Comparison of ENCODE assay signal across 11 cellular contexts in genomic region chr14:59213368-59214315, GRCh38. TPM values are rescaled to one million over a fixed set of nuclear protein-coding genes. Genes with fewer than 3 reads are reported as not detected.
DNase-seq lines count a peak whose midpoint lies in the region; ATAC-seq and TF ChIP-seq lines count a peak whose summit lies in the region.
"Had no signal": no experiment of that assay in that cellular context is flagged by ENCODE, and none has a peak within 500 bp of the region (broad histone marks: within the 10 kb centered on the region; RNA-seq: fewer than 3 reads in every experiment).

No MANE protein-coding gene starts in this region.

- no peak for TF ChIP-seq EP300 in SK-N-SH (IDR thresholded peaks at IDR 0.05; ENCODE audit: borderline replicate concordance in 1 of 2, low read depth in 1 of 2, low read length in 1 of 2)
- TF ChIP-seq EP300 in gastroesophageal sphincter (IDR thresholded peaks at IDR 0.05) = no peak
- no peak for TF ChIP-seq EP300 in stomach (IDR thresholded peaks at IDR 0.05)

- ATAC-seq in SK-N-SH treated with all-trans-retinoic acid at 6 μM for 48 hours = 0 out of 3 replicates have a peak, but pooled peaks have one; percentile 22
- ATAC-seq in gastroesophageal sphincter = no peak
- ATAC-seq in HG03378 (IDR thresholded peaks at IDR 0.05; ENCODE audit: unreplicated experiment) = no peak
- no peak for ATAC-seq in HG02759 (IDR thresholded peaks at IDR 0.05; ENCODE audit: unreplicated experiment)

- no peak overlapping the region for H3K27ac ChIP-seq in SK-N-SH (ENCODE audit: low read depth in 2 of 2, low read length in 1 of 2)
- H3K27ac ChIP-seq in gastroesophageal sphincter = peak overlapping the region; percentile 70 to 81 (median 77)
- peak overlapping the region in 3 of 5 donors; percentile 34 to 69 (median 63) for H3K27ac ChIP-seq in stomach

- H3K79me2 ChIP-seq in SK-N-SH (ENCODE audit: insufficient read depth) = peaks cover 25% of the 10 kb centered on the region; the same call in 1 of the 2 replicates

- TF ChIP-seq CTCF in SK-N-SH (IDR thresholded peaks at IDR 0.05) (no peak), gastroesophageal sphincter (IDR thresholded peaks at IDR 0.05) (no peak), stomach (IDR thresholded peaks at IDR 0.05) (no peak)

- H3K9me2 ChIP-seq in SK-N-SH = no peaks in the 10 kb centered on the region

- no peak for TF ChIP-seq RAD21 in SK-N-SH (IDR thresholded peaks at IDR 0.05; ENCODE audit: low read length)

- H2AFZ ChIP-seq in SK-N-SH (ENCODE audit: low read depth) = no peak overlapping the region

- POLR2A ChIA-PET in SK-N-SH (lab: Yijun Ruan, JAX) = no interaction called here

- DNase-seq in SK-N-SH = no peak
- DNase-seq in NCI-H526 (lab: John Stamatoyannopoulos, UW) = peak; percentile 80 to 84
- no peak for DNase-seq in stomach
- DNase-seq in HPDE6-E6E7 (ENCODE audit: extremely low spot score) = no peak
- DNase-seq: activated CD4-positive, alpha-beta memory T cell treated with anti-CD3 and anti-CD28 coated beads for 36 hours; dorsolateral prefrontal cortex; stimulated activated naive B cell treated with anti-CD40 and anti-IgM and Interleukin-4, amounts not matched to agents 10 μg/mL and 1 μg/mL and 100 μg/mL, for 72 hours had no signal

- WGBS in SK-N-SH (ENCODE audit: low lambda C conversion rate) = 82% methylated on average over 7 of the region's 7 CpGs
- WGBS in gastroesophageal sphincter (ENCODE audit: low coverage in 1 of 2), 2 donors = 38% methylated on average over 6 to 7 of the region's 7 CpGs
- 48 to 73% (median 58%) methylated on average over 7 of the region's 7 CpGs for WGBS in stomach, 5 donors

- H3K4me1 ChIP-seq in SK-N-SH (ENCODE audit: control insufficient read depth in 1 of 2, insufficient read depth in 2 of 2, low read depth in 1 of 2, low read length in 1 of 2) = peaks cover 3 to 9% of the 10 kb centered on the region in 2 experiments; a peak in 2 of 4 replicates
- H3K4me1 ChIP-seq in gastroesophageal sphincter = peaks cover 31 to 99% (median 54%) of the 10 kb centered on the region in 3 donors
- peaks cover 0 to 80% (median 51%) of the 10 kb centered on the region in 4 donors for H3K4me1 ChIP-seq in stomach

- CTCF ChIA-PET in SK-N-SH (lab: Yijun Ruan, JAX) = interaction anchor here (0.6 kb wide), 1 partner anchor 50 kb away, joined by 3 read pairs; no protein-coding TSS in a partner anchor

- H3K4me3 ChIP-seq in SK-N-SH (ENCODE audit: low read depth in 2 of 2, low read length in 1 of 2) (no peak overlapping the region), gastroesophageal sphincter (no peak overlapping the region), stomach (no peak overlapping the region)
- H3K4me3 ChIP-seq: dorsolateral prefrontal cortex had no signal

- H3K9me3 ChIP-seq in SK-N-SH = no peaks in the 10 kb centered on the region
- no peaks in the 10 kb centered on the region for H3K9me3 ChIP-seq in gastroesophageal sphincter
- H3K9me3 ChIP-seq in stomach = no peaks in the 10 kb centered on the region

- H3K36me3 ChIP-seq in SK-N-SH (replicated peaks in 1 of 2; ENCODE audit: control insufficient read depth in 1 of 2, insufficient read depth in 2 of 2, low read length in 1 of 2) (no peaks in the 10 kb centered on the region), gastroesophageal sphincter (no peaks in the 10 kb centered on the region), stomach (no peaks in the 10 kb centered on the region)

- H3F3A ChIP-seq in SK-N-SH (replicated peaks; ENCODE audit: insufficient read depth) = peaks cover 2% of the 10 kb centered on the region

- TF ChIP-seq POLR2A in gastroesophageal sphincter (IDR thresholded peaks at IDR 0.05) (no peak), stomach (IDR thresholded peaks at IDR 0.05) (no peak)

- no peak overlapping the region for H3K9ac ChIP-seq in SK-N-SH

- H4K20me1 ChIP-seq in SK-N-SH (ENCODE audit: insufficient read depth) = no peaks in the 10 kb centered on the region; the same call in 1 of the 2 replicates

- H3K27me3 ChIP-seq in SK-N-SH (ENCODE audit: insufficient read depth) (no peaks in the 10 kb centered on the region), gastroesophageal sphincter (no peaks in the 10 kb centered on the region), stomach (no peaks in the 10 kb centered on the region)
- H3K27me3 ChIP-seq: dorsolateral prefrontal cortex had no signal

- intact Hi-C loops in stomach (cut with DNase I; ENCODE audit: low total_unique reads) = no loop called here

- no peak overlapping the region for H3K4me2 ChIP-seq in SK-N-SH

TF ChIP-seq in SK-N-SH treated with all-trans-retinoic acid at 6 μM for 48 hours, 23 proteins besides CTCF, POLR2A, EP300 and RAD21 (continues in another document):
- TF ChIP-seq, protein P1, sequence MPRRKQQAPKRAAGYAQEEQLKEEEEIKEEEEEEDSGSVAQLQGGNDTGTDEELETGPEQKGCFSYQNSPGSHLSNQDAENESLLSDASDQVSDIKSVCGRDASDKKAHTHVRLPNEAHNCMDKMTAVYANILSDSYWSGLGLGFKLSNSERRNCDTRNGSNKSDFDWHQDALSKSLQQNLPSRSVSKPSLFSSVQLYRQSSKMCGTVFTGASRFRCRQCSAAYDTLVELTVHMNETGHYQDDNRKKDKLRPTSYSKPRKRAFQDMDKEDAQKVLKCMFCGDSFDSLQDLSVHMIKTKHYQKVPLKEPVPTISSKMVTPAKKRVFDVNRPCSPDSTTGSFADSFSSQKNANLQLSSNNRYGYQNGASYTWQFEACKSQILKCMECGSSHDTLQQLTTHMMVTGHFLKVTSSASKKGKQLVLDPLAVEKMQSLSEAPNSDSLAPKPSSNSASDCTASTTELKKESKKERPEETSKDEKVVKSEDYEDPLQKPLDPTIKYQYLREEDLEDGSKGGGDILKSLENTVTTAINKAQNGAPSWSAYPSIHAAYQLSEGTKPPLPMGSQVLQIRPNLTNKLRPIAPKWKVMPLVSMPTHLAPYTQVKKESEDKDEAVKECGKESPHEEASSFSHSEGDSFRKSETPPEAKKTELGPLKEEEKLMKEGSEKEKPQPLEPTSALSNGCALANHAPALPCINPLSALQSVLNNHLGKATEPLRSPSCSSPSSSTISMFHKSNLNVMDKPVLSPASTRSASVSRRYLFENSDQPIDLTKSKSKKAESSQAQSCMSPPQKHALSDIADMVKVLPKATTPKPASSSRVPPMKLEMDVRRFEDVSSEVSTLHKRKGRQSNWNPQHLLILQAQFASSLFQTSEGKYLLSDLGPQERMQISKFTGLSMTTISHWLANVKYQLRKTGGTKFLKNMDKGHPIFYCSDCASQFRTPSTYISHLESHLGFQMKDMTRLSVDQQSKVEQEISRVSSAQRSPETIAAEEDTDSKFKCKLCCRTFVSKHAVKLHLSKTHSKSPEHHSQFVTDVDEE (CRISPR knock-in tag; IDR thresholded peaks at IDR 0.05) = no peak
- no peak for TF ChIP-seq CSDC2 (CRISPR knock-in tag; IDR thresholded peaks at IDR 0.05)
- TF ChIP-seq, protein P2, sequence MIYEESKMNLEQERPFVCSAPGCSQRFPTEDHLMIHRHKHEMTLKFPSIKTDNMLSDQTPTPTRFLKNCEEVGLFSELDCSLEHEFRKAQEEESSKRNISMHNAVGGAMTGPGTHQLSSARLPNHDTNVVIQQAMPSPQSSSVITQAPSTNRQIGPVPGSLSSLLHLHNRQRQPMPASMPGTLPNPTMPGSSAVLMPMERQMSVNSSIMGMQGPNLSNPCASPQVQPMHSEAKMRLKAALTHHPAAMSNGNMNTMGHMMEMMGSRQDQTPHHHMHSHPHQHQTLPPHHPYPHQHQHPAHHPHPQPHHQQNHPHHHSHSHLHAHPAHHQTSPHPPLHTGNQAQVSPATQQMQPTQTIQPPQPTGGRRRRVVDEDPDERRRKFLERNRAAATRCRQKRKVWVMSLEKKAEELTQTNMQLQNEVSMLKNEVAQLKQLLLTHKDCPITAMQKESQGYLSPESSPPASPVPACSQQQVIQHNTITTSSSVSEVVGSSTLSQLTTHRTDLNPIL (CRISPR knock-in tag; IDR thresholded peaks at IDR 0.05; ENCODE audit: low read depth) = no peak

TF ChIP-seq in SK-N-SH, 30 proteins besides CTCF, POLR2A, EP300 and RAD21:
- TF ChIP-seq PBX3 (IDR thresholded peaks at IDR 0.05) (no peak), MXI1 (IDR thresholded peaks at IDR 0.05; ENCODE audit: low read depth, low read length) (no peak), NRF1 (IDR thresholded peaks at IDR 0.05; ENCODE audit: low read depth, low read length) (no peak), RXRA (IDR thresholded peaks at IDR 0.05; ENCODE audit: borderline replicate concordance, low read depth) (no peak), FOXJ3 (CRISPR knock-in tag; IDR thresholded peaks at IDR 0.05) (no peak), RCOR1 (IDR thresholded peaks at IDR 0.05; ENCODE audit: low read length) (no peak)
TF ChIP-seq in SK-N-SH: peak in this region for 0.

RNA-seq across cellular contexts. Expression of gene DAAM1, which starts 25.2 kb away (rescaled TPM):
- 5.1 and 5.5 TPM in 2 replicates for polyA plus RNA-seq in SK-N-SH (2012; rRNA removed)
- 5.0 and 10.1 TPM in 2 replicates for polyA plus RNA-seq in SK-N-SH (2012; cell fraction: cytosol; rRNA removed)
- 7.0 and 10.8 TPM in 2 replicates for polyA plus RNA-seq in SK-N-SH (2012; cell fraction: nucleus; rRNA removed)
- total RNA-seq in gastroesophageal sphincter = 100 to 1,000 TPM in 1 of 4 donors, 10 to 100 TPM in 3; 64.0 to 124 (median 87.3) TPM
- 100 to 1,000 TPM in 2 of 5 donors, 10 to 100 TPM in 3; 21.9 to 204 (median 44.3) TPM for total RNA-seq in stomach
- 10 to 100 TPM in 1 of 3 donors, 1 to 10 TPM in 2; 5.8 to 12.1 (median 9.6) TPM for polyA plus RNA-seq in stomach

Comparison
In these comparisons a context has a peak if more than half of its experiments do, and no peak if none do; other contexts are left out.
1. DNase-seq: peak in NCI-H526 (2 of 2); none in SK-N-SH (single experiment), stomach (single experiment) and HPDE6-E6E7 (single experiment).
2. H3K27ac ChIP-seq: peak in gastroesophageal sphincter (4 of 4) and stomach (3 of 5); none in SK-N-SH (0 of 2).